ENCODE assay signal across 35 cellular contexts in the genomic region with DNA sequence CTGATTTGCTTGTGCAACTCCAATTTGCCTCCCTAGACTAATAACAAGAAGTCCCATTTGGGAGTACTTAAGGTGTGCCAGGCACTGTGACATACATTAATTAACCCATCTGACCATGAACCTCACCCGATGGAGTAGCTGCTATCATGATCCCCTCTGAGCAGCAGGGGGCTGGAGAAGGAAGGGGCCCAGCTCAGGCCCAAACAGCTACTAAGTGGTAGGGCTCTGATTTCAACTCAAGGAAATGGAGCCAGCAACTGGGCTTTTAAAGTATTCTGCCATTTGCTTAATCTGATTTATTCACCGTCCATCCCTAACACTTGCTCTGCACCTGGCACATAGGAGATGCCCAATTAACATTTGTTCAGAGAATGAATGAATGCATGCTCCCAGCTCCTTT. TPM values are rescaled to one million over a fixed set of nuclear protein-coding genes. Genes with fewer than 3 reads are reported as not detected.
A peak's percentile ranks its signal among the peaks of the same experiment; 100 is the strongest.
DNase-seq lines count a peak whose midpoint lies in the region; ATAC-seq and TF ChIP-seq lines count a peak whose summit lies in the region.
"Had no signal": no experiment of that assay in that cellular context is flagged by ENCODE, and none has a peak within 500 bp of the region (broad histone marks: within the 10 kb centered on the region; RNA-seq: fewer than 3 reads in every experiment).

No MANE protein-coding gene starts in this region.

- WGBS in body of pancreas, 2 donors = 49 to 69% methylated on average over 2 of the region's 2 CpGs

- DNase-seq in activated naive CD8-positive, alpha-beta T cell treated with anti-CD3 and anti-CD28 coated beads, Interleukin-2, amount 50 U/mL, for 24 hours = no peak
- DNase-seq in SK-N-DZ (ENCODE audit: low spot score) (peak; percentile 21), endothelial cell (ENCODE audit: low spot score) (no peak), nephron progenitor cell (no peak), NCI-H1417 (lab: John Stamatoyannopoulos, UW) (no peak), body of pancreas (no peak), inferior parietal cortex (ENCODE audit: extremely low spot score) (no peak)
- DNase-seq: 8988T; activated CD4-positive, alpha-beta T cell treated with anti-CD3 and anti-CD28 coated beads, Interleukin-2, amount 10 ng/mL, durations not matched to agents 24 days and 14 days; activated CD8-positive, alpha-beta memory T cell treated with anti-CD3 and anti-CD28 coated beads for 24 hours; activated effector memory CD4-positive, alpha-beta T cell treated with anti-CD3 and anti-CD28 coated beads, Interleukin-2, amount 50 U/mL, for 16 hours; CD4-positive, CD25-positive, alpha-beta regulatory T cell; cortex of kidney; DND-41; GM23248; islet precursor cell; KBM-7; left ventricle myocardium inferior; MG63; NCI-H1105 treated with DMSO at 0.1 percent for 48 hours; NCI-H2029 treated with DMSO at 0.1 percent for 48 hours; NCI-H2227 treated with DMSO at 0.1 percent for 48 hours; NCI-H748 treated with DMSO at 0.1 percent for 48 hours; sigmoid colon; stimulated activated CD4-positive, alpha-beta T cell treated with anti-CD3 and anti-CD28 coated beads, Interleukin-4, amount 100 ng/mL, for 24 hours; substantia nigra had no signal

- H3K4me1 ChIP-seq in body of pancreas = no peaks in the 10 kb centered on the region
- H3K4me1 ChIP-seq: sigmoid colon had no signal

- no peaks in the 10 kb centered on the region for H3K36me3 ChIP-seq in body of pancreas (replicated peaks in 1 of 2; ENCODE audit: insufficient read depth in 1 of 2, low read depth in 2 of 2)
- H3K36me3 ChIP-seq: left ventricle myocardium inferior, MG63, sigmoid colon had no signal

- no peaks in the 10 kb centered on the region for H3K27me3 ChIP-seq in body of pancreas
- H3K27me3 ChIP-seq: MG63 had no signal

- H3K4me3 Mint-ChIP-seq in activated naive CD8-positive, alpha-beta T cell = no peak overlapping the region
- H3K4me3 Mint-ChIP-seq in activated naive CD8-positive, alpha-beta T cell treated with anti-CD3 and anti-CD28 coated beads, Interleukin-2, amount 50 U/mL, for 24 hours = no peak overlapping the region
- H3K4me3 Mint-ChIP-seq in endothelial cell (ENCODE audit: unreplicated experiment) (peak overlapping the region; percentile 16), nephron progenitor cell (no peak overlapping the region)
- H3K4me3 Mint-ChIP-seq: activated CD4-positive, alpha-beta T cell treated with anti-CD3 and anti-CD28 coated beads, Interleukin-2, amount 10 ng/mL, durations not matched to agents 24 days and 14 days; type B pancreatic cell had no signal

- no peak overlapping the region for H3K4me3 ChIP-seq in body of pancreas
- H3K4me3 ChIP-seq: GM23248, left ventricle myocardium inferior, MG63, sigmoid colon had no signal

- no peaks in the 10 kb centered on the region for H3K9me3 Mint-ChIP-seq in activated naive CD8-positive, alpha-beta T cell (ENCODE audit: low read depth)
- H3K9me3 Mint-ChIP-seq in activated naive CD8-positive, alpha-beta T cell treated with anti-CD3 and anti-CD28 coated beads, Interleukin-2, amount 50 U/mL, for 24 hours = no peaks in the 10 kb centered on the region
- H3K9me3 Mint-ChIP-seq in endothelial cell (ENCODE audit: unreplicated experiment) (no peaks in the 10 kb centered on the region), nephron progenitor cell (no peaks in the 10 kb centered on the region)
- H3K9me3 Mint-ChIP-seq: activated CD4-positive, alpha-beta T cell treated with anti-CD3 and anti-CD28 coated beads, Interleukin-2, amount 10 ng/mL, durations not matched to agents 24 days and 14 days; CD4-positive, CD25-positive, alpha-beta regulatory T cell; type B pancreatic cell had no signal

- no peaks in the 10 kb centered on the region for H3K36me3 Mint-ChIP-seq in activated naive CD8-positive, alpha-beta T cell
- H3K36me3 Mint-ChIP-seq in activated naive CD8-positive, alpha-beta T cell treated with anti-CD3 and anti-CD28 coated beads, Interleukin-2, amount 50 U/mL, for 24 hours (ENCODE audit: low read depth) = no peaks in the 10 kb centered on the region
- H3K36me3 Mint-ChIP-seq in endothelial cell (ENCODE audit: low read depth, unreplicated experiment) (peaks cover 5% of the 10 kb centered on the region), nephron progenitor cell (ENCODE audit: low read depth) (no peaks in the 10 kb centered on the region)
- H3K36me3 Mint-ChIP-seq: CD4-positive, CD25-positive, alpha-beta regulatory T cell; type B pancreatic cell had no signal

- peak overlapping the region; percentile 24 for H3K27ac Mint-ChIP-seq in activated naive CD8-positive, alpha-beta T cell
- H3K27ac Mint-ChIP-seq in activated naive CD8-positive, alpha-beta T cell treated with anti-CD3 and anti-CD28 coated beads, Interleukin-2, amount 50 U/mL, for 24 hours = no peak overlapping the region
- H3K27ac Mint-ChIP-seq in endothelial cell (ENCODE audit: unreplicated experiment) (no peak overlapping the region), nephron progenitor cell (no peak overlapping the region)
- H3K27ac Mint-ChIP-seq: activated CD4-positive, alpha-beta T cell treated with anti-CD3 and anti-CD28 coated beads, Interleukin-2, amount 10 ng/mL, durations not matched to agents 24 days and 14 days; type B pancreatic cell had no signal

- TF ChIP-seq CTCF in endothelial cell (IDR thresholded peaks at IDR 0.05; ENCODE audit: unreplicated experiment) = no peak
- TF ChIP-seq CTCF in nephron progenitor cell (IDR thresholded peaks at IDR 0.05) = no peak
- TF ChIP-seq CTCF in body of pancreas (IDR thresholded peaks at IDR 0.05) = no peak

- intact Hi-C loops in body of pancreas (cut with DNase I) = no loop called here

- H3K27me3 Mint-ChIP-seq in activated naive CD8-positive, alpha-beta T cell = no peaks in the 10 kb centered on the region
- H3K27me3 Mint-ChIP-seq in activated naive CD8-positive, alpha-beta T cell treated with anti-CD3 and anti-CD28 coated beads, Interleukin-2, amount 50 U/mL, for 24 hours = no peaks in the 10 kb centered on the region
- H3K27me3 Mint-ChIP-seq in endothelial cell (ENCODE audit: unreplicated experiment) (peaks cover 9% of the 10 kb centered on the region), nephron progenitor cell (ENCODE audit: low read depth, poor library complexity) (peaks cover 34% of the 10 kb centered on the region)
- H3K27me3 Mint-ChIP-seq: CD4-positive, CD25-positive, alpha-beta regulatory T cell had no signal

- peaks cover 15% of the 10 kb centered on the region for H3K4me1 Mint-ChIP-seq in activated naive CD8-positive, alpha-beta T cell (ENCODE audit: low read depth)
- H3K4me1 Mint-ChIP-seq in activated naive CD8-positive, alpha-beta T cell treated with anti-CD3 and anti-CD28 coated beads, Interleukin-2, amount 50 U/mL, for 24 hours = peaks cover 9% of the 10 kb centered on the region
- peaks cover 45% of the 10 kb centered on the region for H3K4me1 Mint-ChIP-seq in endothelial cell (ENCODE audit: unreplicated experiment)
- H3K4me1 Mint-ChIP-seq in nephron progenitor cell = peaks cover 33% of the 10 kb centered on the region

- H3K9me3 ChIP-seq in body of pancreas = no peaks in the 10 kb centered on the region
- H3K9me3 ChIP-seq: left ventricle myocardium inferior, MG63, sigmoid colon had no signal

- no peak overlapping the region for H3K27ac ChIP-seq in body of pancreas
- H3K27ac ChIP-seq: GM23248, sigmoid colon had no signal

- ATAC-seq in activated naive CD8-positive, alpha-beta T cell treated with anti-CD3 and anti-CD28 coated beads, Interleukin-2, amount 50 U/mL, for 24 hours = no peak
- ATAC-seq in body of pancreas = no peak
- ATAC-seq: esophagus mucosa had no signal

- no peak for TF ChIP-seq POLR2A in body of pancreas (IDR thresholded peaks at IDR 0.05)

RNA-seq across cellular contexts. Expression of a gene that starts 1.2 kb away (rescaled TPM):
- 0.50 and 1.3 TPM in 2 replicates for polyA plus RNA-seq in SK-N-DZ (2014; cell fraction: cytosol; rRNA removed)
- polyA plus RNA-seq in SK-N-DZ (2014; cell fraction: nucleus; rRNA removed) = 0.14 and 0.35 TPM in 2 replicates
- total RNA-seq in endothelial cell (ENCODE audit: unreplicated experiment) (9.5 TPM), body of pancreas (under 1 TPM in 1 of 2 donors, not detected in 1; 0.52 TPM)
- total RNA-seq: activated CD4-positive, alpha-beta T cell treated with anti-CD3 and anti-CD28 coated beads, Interleukin-2, amount 10 ng/mL, durations not matched to agents 24 days and 14 days; astrocyte; CD4-positive, CD25-positive, alpha-beta regulatory T cell; esophagus mucosa; GM23248; HT-29; myocyte; pulmonary artery endothelial cell had no signal
- polyA plus RNA-seq: CD4-positive, CD25-positive, alpha-beta regulatory T cell; GM23248 had no signal

RNA-seq across cellular contexts. Expression of a gene that starts 5.1 kb away (rescaled TPM):
- polyA plus RNA-seq in SK-N-DZ (2014; cell fraction: cytosol; rRNA removed) = not detected in 2 replicates
- not detected in 2 replicates for polyA plus RNA-seq in SK-N-DZ (2014; cell fraction: nucleus; rRNA removed)
- 0.46 TPM for total RNA-seq in endothelial cell (ENCODE audit: unreplicated experiment)
- total RNA-seq in body of pancreas = not detected
- total RNA-seq: activated CD4-positive, alpha-beta T cell treated with anti-CD3 and anti-CD28 coated beads, Interleukin-2, amount 10 ng/mL, durations not matched to agents 24 days and 14 days; CD4-positive, CD25-positive, alpha-beta regulatory T cell; esophagus mucosa; GM23248; HT-29; left ventricle myocardium inferior; myocyte; omental fat pad; pulmonary artery endothelial cell; RPMI7951; sigmoid colon had no signal
- polyA plus RNA-seq: GM23248, sigmoid colon had no signal

RNA-seq across cellular contexts. Expression of a gene that starts 26.7 kb away (rescaled TPM):
- polyA plus RNA-seq in SK-N-DZ (2014; cell fraction: cytosol; rRNA removed) = 22.5 and 24.2 TPM in 2 replicates
- 16.5 and 17.6 TPM in 2 replicates for polyA plus RNA-seq in SK-N-DZ (2014; cell fraction: nucleus; rRNA removed)
- total RNA-seq in endothelial cell (ENCODE audit: unreplicated experiment) (59.3 TPM), body of pancreas (100 to 1,000 TPM; 547 to 586 TPM)

RNA-seq across cellular contexts. Expression of a gene that starts 40.7 kb away (rescaled TPM):
- 53.7 and 94.7 TPM in 2 replicates for polyA plus RNA-seq in SK-N-DZ (2014; cell fraction: cytosol; rRNA removed)
- 509 and 691 TPM in 2 replicates for polyA plus RNA-seq in SK-N-DZ (2014; cell fraction: nucleus; rRNA removed)
- total RNA-seq in endothelial cell (ENCODE audit: unreplicated experiment) (1.2 TPM), body of pancreas (1 to 10 TPM; 1.0 to 2.6 TPM)
